ENCODE assay signal across 2 cellular contexts in the genomic region with DNA sequence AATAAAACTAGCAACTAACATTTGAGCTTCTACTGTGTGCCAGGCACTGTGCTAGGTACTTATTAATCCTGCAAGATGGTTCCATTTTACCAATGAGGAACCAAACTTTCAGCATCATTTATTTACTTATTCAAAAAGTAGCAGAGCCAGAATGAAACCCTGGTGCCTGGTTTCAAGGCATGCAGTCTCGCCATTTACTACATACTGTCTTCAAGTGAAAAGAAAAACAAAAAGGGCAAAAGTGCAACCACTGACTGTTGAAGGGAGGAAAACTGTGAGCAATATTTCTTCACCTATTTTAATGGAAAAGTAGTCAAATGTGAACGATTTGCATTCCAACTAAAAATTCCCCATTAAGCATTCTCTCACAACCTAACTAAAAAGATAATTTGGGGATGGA.
TF ChIP-seq lines count a peak whose summit lies in the region.

No MANE protein-coding gene starts in this region.

TF ChIP-seq in GM23338, 12 proteins besides CTCF, POLR2A, EP300 and RAD21 (continued from another document):
- TF ChIP-seq, protein P1, sequence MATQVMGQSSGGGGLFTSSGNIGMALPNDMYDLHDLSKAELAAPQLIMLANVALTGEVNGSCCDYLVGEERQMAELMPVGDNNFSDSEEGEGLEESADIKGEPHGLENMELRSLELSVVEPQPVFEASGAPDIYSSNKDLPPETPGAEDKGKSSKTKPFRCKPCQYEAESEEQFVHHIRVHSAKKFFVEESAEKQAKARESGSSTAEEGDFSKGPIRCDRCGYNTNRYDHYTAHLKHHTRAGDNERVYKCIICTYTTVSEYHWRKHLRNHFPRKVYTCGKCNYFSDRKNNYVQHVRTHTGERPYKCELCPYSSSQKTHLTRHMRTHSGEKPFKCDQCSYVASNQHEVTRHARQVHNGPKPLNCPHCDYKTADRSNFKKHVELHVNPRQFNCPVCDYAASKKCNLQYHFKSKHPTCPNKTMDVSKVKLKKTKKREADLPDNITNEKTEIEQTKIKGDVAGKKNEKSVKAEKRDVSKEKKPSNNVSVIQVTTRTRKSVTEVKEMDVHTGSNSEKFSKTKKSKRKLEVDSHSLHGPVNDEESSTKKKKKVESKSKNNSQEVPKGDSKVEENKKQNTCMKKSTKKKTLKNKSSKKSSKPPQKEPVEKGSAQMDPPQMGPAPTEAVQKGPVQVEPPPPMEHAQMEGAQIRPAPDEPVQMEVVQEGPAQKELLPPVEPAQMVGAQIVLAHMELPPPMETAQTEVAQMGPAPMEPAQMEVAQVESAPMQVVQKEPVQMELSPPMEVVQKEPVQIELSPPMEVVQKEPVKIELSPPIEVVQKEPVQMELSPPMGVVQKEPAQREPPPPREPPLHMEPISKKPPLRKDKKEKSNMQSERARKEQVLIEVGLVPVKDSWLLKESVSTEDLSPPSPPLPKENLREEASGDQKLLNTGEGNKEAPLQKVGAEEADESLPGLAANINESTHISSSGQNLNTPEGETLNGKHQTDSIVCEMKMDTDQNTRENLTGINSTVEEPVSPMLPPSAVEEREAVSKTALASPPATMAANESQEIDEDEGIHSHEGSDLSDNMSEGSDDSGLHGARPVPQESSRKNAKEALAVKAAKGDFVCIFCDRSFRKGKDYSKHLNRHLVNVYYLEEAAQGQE (IDR thresholded peaks at IDR 0.05; ENCODE audit: unreplicated experiment): no peak
- TF ChIP-seq STAT1 (IDR thresholded peaks at IDR 0.05; ENCODE audit: unreplicated experiment) (no peak), NANOG (IDR thresholded peaks at IDR 0.05; ENCODE audit: borderline replicate concordance) (no peak), CREB1 (CRISPR knock-in tag; IDR thresholded peaks at IDR 0.05; ENCODE audit: low read depth) (no peak), EZH2phosphoT487 (IDR thresholded peaks at IDR 0.05; ENCODE audit: unreplicated experiment) (no peak), ZNF331 (CRISPR knock-in tag; IDR thresholded peaks at IDR 0.05; ENCODE audit: low read depth) (no peak), ZNF462 (CRISPR knock-in tag; IDR thresholded peaks at IDR 0.05) (no peak), JUNB (IDR thresholded peaks at IDR 0.05; ENCODE audit: unreplicated experiment) (no peak), ETS1 (IDR thresholded peaks at IDR 0.05) (no peak), EZH2 (IDR thresholded peaks at IDR 0.05; ENCODE audit: low read depth, unreplicated experiment) (no peak)

TF ChIP-seq in SK-N-SH, 30 proteins besides CTCF, POLR2A, EP300 and RAD21 (continued from another document):
- TF ChIP-seq, protein P1 (IDR thresholded peaks at IDR 0.05; ENCODE audit: low read depth, low read length): no peak
- no peak for TF ChIP-seq POLR2AphosphoS5 (IDR thresholded peaks at IDR 0.05; ENCODE audit: low read depth, low read length)
- TF ChIP-seq TEAD4 (IDR thresholded peaks at IDR 0.05; ENCODE audit: borderline replicate concordance, insufficient read depth): no peak
- TF ChIP-seq, protein P2, sequence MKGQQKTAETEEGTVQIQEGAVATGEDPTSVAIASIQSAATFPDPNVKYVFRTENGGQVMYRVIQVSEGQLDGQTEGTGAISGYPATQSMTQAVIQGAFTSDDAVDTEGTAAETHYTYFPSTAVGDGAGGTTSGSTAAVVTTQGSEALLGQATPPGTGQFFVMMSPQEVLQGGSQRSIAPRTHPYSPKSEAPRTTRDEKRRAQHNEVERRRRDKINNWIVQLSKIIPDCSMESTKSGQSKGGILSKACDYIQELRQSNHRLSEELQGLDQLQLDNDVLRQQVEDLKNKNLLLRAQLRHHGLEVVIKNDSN (IDR thresholded peaks at IDR 0.05; ENCODE audit: borderline replicate concordance, low read depth): no peak
